6 cellular contexts compared by ENCODE assay signal in genomic region chr10:67473850-67474633, GRCh38.
"Had no signal": no experiment of that assay in that cellular context is flagged by ENCODE, and none has a peak within 500 bp of the region (broad histone marks: within the 10 kb centered on the region; RNA-seq: fewer than 3 reads in every experiment).

No MANE protein-coding gene starts in this region.

- H2AFZ ChIP-seq: GM23248 had no signal

- DNase-seq: GM23248, H9, HCEC 1CT, IMR-90, KG1 had no signal

- H3K4me3 Mint-ChIP-seq: H9 had no signal

- H3K27ac Mint-ChIP-seq: H9 had no signal

- H3K27ac ChIP-seq: GM23248 had no signal

- H3K4me3 ChIP-seq: GM23248, K562 had no signal

- ATAC-seq: K562 had no signal

- H3K9ac ChIP-seq: GM23248 had no signal
